ENCODE assay signal across 9 cellular contexts in the genomic region with DNA sequence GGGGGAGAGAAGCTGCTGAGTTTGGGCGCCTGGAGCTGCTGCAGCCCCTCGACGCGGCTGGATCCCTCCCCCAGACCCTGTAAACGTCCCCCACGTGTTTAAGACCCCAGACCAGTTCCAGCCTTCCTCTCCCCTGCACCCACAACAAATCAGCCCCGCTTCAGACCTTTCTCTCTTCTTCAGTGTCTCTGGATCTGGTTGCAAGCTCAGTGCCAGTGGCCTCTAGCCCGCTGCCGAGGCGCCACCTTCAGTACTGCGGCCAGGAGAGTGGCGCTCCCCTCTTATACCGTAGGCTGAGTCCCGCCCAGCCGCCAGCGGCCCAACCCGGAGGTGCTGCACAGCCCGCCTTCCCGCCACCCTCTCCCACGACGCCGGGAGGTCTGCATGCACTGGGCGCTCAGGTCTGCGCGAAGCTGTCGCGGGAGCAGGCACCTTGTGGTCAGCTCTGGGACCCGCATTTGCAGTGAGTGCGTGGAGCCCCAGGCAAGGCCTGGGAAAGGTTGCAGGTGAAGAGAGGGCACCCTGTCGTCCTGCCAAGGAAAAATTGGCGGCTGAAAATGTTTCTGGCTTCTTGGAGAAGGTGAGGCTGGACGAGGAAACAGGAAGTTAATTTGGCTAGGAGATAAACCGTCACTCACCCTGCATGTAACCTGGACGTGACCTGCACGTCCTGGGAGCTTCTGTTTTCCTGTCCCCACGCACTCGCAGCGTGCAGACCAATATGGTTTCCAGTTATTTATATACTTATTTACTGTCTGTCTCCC. TPM values are rescaled to one million over a fixed set of nuclear protein-coding genes. Genes with fewer than 3 reads are reported as not detected.
DNase-seq lines count a peak whose midpoint lies in the region; ATAC-seq, FAIRE-seq and TF ChIP-seq lines count a peak whose summit lies in the region.
"Had no signal": no experiment of that assay in that cellular context is flagged by ENCODE, and none has a peak within 500 bp of the region (broad histone marks: within the 10 kb centered on the region; RNA-seq: fewer than 3 reads in every experiment).

Gene C2CD4B, minus strand, starts transcription at position 257 of the 764 bp plus-strand sequence. CDS start 301 bp downstream, outside the sequence.

- no peaks in the 10 kb centered on the region for H3K4me1 ChIP-seq in HepG2 (ENCODE audit: insufficient read depth, low read length)

- H3K9ac ChIP-seq in HepG2 (ENCODE audit: insufficient read depth, low read depth, low read length): no peak within 1 kb of the TSS

- no peaks in the 10 kb centered on the region for H3K79me2 ChIP-seq in HepG2 (ENCODE audit: insufficient read depth, low read length)

- no peaks in the 10 kb centered on the region for H3K36me3 ChIP-seq in HepG2 (replicated peaks in 1 of 2; ENCODE audit: control insufficient read depth in 1 of 2, insufficient read depth in 2 of 2, low read length in 2 of 2)

- TF ChIP-seq CTCF in HepG2 (CRISPR knock-in tag; IDR thresholded peaks at IDR 0.05): 0 out of 2 replicates have a peak, but pooled peaks have one; percentile 12

- H3K27ac ChIP-seq in HepG2 (ENCODE audit: extremely low read length, insufficient read depth, low read length): no peak within 1 kb of the TSS

- peak within 1 kb of the TSS; percentile 62 for H3K4me3 Mint-ChIP-seq in central memory CD8-positive, alpha-beta T cell
- H3K4me3 Mint-ChIP-seq in stimulated activated effector memory CD8-positive, alpha-beta T cell treated with anti-CD3 and anti-CD28 coated beads, Interleukin-12 subunit alpha, Interleukin-12 subunit beta, amount 100 ng/mL, for 72 hours: peak within 1 kb of the TSS; percentile 76

- intact Hi-C loops in HepG2 (cut with micrococcal nuclease; ENCODE audit: unreplicated experiment): no loop called here

- no TSS peak for BruUV-seq in HepG2 (replicated peaks; lab: Mats Ljungman, UMichigan)

- no peak for FAIRE-seq in HepG2 (lab: Jason Lieb, UNC)

- peaks cover 2% of the 10 kb centered on the region for H3K36me3 Mint-ChIP-seq in central memory CD8-positive, alpha-beta T cell (ENCODE audit: insufficient read depth)
- H3K36me3 Mint-ChIP-seq in stimulated activated effector memory CD8-positive, alpha-beta T cell treated with anti-CD3 and anti-CD28 coated beads, Interleukin-12 subunit alpha, Interleukin-12 subunit beta, amount 100 ng/mL, for 72 hours: no peaks in the 10 kb centered on the region

- DNase-seq in Caki2 (ENCODE audit: low read depth) (peak; percentile 5), NCI-H748 treated with DMSO at 0.1 percent for 48 hours (lab: John Stamatoyannopoulos, UW) (peak; percentile 43), HepG2 (ENCODE audit: low spot score) (no peak), HCEC 1CT (no peak), activated gamma-delta T cell (lab: John Stamatoyannopoulos, UW) (no peak)
- DNase-seq in central memory CD8-positive, alpha-beta T cell (ENCODE audit: low spot score in 2 of 2): no peak
- DNase-seq in stimulated activated effector memory CD8-positive, alpha-beta T cell treated with anti-CD3 and anti-CD28 coated beads, Interleukin-12 subunit alpha, Interleukin-12 subunit beta, amount 100 ng/mL, for 72 hours (ENCODE audit: low spot score in 2 of 2): peak; percentile 21 to 51

- peak within 1 kb of the TSS in 1 of 3 experiments; percentile 28; a peak in 1 of 6 replicates for H3K4me3 ChIP-seq in HepG2 (replicated peaks in 1 of 3; ENCODE audit: insufficient read depth in 1 of 3, low read depth in 2 of 3, low read length in 3 of 3)

- peak within 1 kb of the TSS; percentile 23; the same call in 1 of the 2 replicates for H3K4me2 ChIP-seq in HepG2 (ENCODE audit: low read depth, low read length)

- H3K4me1 Mint-ChIP-seq in central memory CD8-positive, alpha-beta T cell: no peaks in the 10 kb centered on the region
- peaks cover 17% of the 10 kb centered on the region for H3K4me1 Mint-ChIP-seq in stimulated activated effector memory CD8-positive, alpha-beta T cell treated with anti-CD3 and anti-CD28 coated beads, Interleukin-12 subunit alpha, Interleukin-12 subunit beta, amount 100 ng/mL, for 72 hours

- in situ Hi-C loops in Caki2 (cut with HindIII; ENCODE audit: low pct_unique_long_range_greater_than_20kb, low sequenced_read_pairs) (no loop called here), HepG2 (cut with HindIII; ENCODE audit: extremely low pct_ligation_motif_present, low pct_unique_long_range_greater_than_20kb) (no loop called here)

- no peaks in the 10 kb centered on the region for H3K9me3 ChIP-seq in HepG2 (ENCODE audit: low read length)

- H4K20me1 ChIP-seq in HepG2 (ENCODE audit: insufficient read depth, low read length): no peaks in the 10 kb centered on the region

- WGBS in HepG2 (ENCODE audit: low lambda C conversion rate): 29% methylated on average over 18 of the region's 38 CpGs

- no peak within 1 kb of the TSS for H3K27ac Mint-ChIP-seq in central memory CD8-positive, alpha-beta T cell (ENCODE audit: low read depth)
- peak within 1 kb of the TSS; percentile 65 for H3K27ac Mint-ChIP-seq in stimulated activated effector memory CD8-positive, alpha-beta T cell treated with anti-CD3 and anti-CD28 coated beads, Interleukin-12 subunit alpha, Interleukin-12 subunit beta, amount 100 ng/mL, for 72 hours

- TF ChIP-seq RAD21 in HepG2 (CRISPR knock-in tag; IDR thresholded peaks at IDR 0.05): no peak

- ATAC-seq in central memory CD8-positive, alpha-beta T cell (replicated peaks; ENCODE audit: extremely low read depth, poor library complexity, severe bottlenecking): no peak
- ATAC-seq in HepG2 (peak; percentile 84), HG03175 (IDR thresholded peaks at IDR 0.05; ENCODE audit: unreplicated experiment) (no peak)
- peak; percentile 88 for ATAC-seq in stimulated activated effector memory CD8-positive, alpha-beta T cell treated with anti-CD3 and anti-CD28 coated beads, Interleukin-12 subunit alpha, Interleukin-12 subunit beta, amount 100 ng/mL, for 72 hours

- H2AFZ ChIP-seq in HepG2 (ENCODE audit: low read length): no peak within 1 kb of the TSS

- H3K27me3 Mint-ChIP-seq in central memory CD8-positive, alpha-beta T cell: peaks cover 86% of the 10 kb centered on the region

- H3K9me3 Mint-ChIP-seq in central memory CD8-positive, alpha-beta T cell: no peaks in the 10 kb centered on the region
- no peaks in the 10 kb centered on the region for H3K9me3 Mint-ChIP-seq in stimulated activated effector memory CD8-positive, alpha-beta T cell treated with anti-CD3 and anti-CD28 coated beads, Interleukin-12 subunit alpha, Interleukin-12 subunit beta, amount 100 ng/mL, for 72 hours

- no peak for TF ChIP-seq EP300 in HepG2 (IDR thresholded peaks at IDR 0.05; ENCODE audit: low read depth in 2 of 2, low read length in 2 of 2)
- TF ChIP-seq EP300 in HepG2 (CRISPR knock-in tag; IDR thresholded peaks at IDR 0.05; ENCODE audit: borderline replicate concordance): no peak

- TF ChIP-seq POLR2A in HepG2 (IDR thresholded peaks at IDR 0.05; ENCODE audit: insufficient read depth in 1 of 2, low read depth in 2 of 2, low read length in 2 of 2): no peak

- CTCF ChIA-PET in HepG2 (lab: Yijun Ruan, JAX; ENCODE audit: low intra/inter-chr PET ratio, low total read pairs): no interaction called here

- H3K27me3 ChIP-seq in HepG2 (ENCODE audit: control insufficient read depth in 1 of 2, insufficient read depth in 2 of 2, low read length in 2 of 2): peaks cover 1 to 27% of the 10 kb centered on the region in 2 experiments; a peak in 3 of 5 replicates

- POLR2A ChIA-PET in HepG2 (lab: Yijun Ruan, JAX): no interaction called here

TF ChIP-seq in HepG2, 621 proteins besides CTCF, POLR2A, EP300 and RAD21 (continues in another document):
- peak; percentile 20; the same call in 1 of the 2 replicates for TF ChIP-seq MAX (IDR thresholded peaks at IDR 0.05)

RNA-seq across cellular contexts. Expression of gene C2CD4B, which starts in this region (rescaled TPM):
- not detected in 2 replicates for total RNA-seq in Caki2 (2014; rRNA removed; shearing (Covaris generic); ENCODE audit: low replicate concordance)
- total RNA-seq in HepG2 (2016; rRNA removed; fragmentation: Illumina TruSeq; extraction: Trizol): not detected in 2 replicates
- total RNA-seq in HepG2 (2016; cell fraction: cytosol; rRNA removed; fragmentation: Illumina TruSeq; extraction: Trizol; ENCODE audit: low read depth): not detected in 2 replicates
- not detected in 2 replicates for total RNA-seq in HepG2 (2016; cell fraction: insoluble cytoplasmic fraction; rRNA removed; fragmentation: Illumina TruSeq; extraction: Trizol)
- not detected in 2 replicates for total RNA-seq in HepG2 (2016; cell fraction: membrane; rRNA removed; fragmentation: Illumina TruSeq; extraction: Trizol)
- total RNA-seq in HepG2 (2016; cell fraction: nucleus; rRNA removed; fragmentation: Illumina TruSeq; extraction: Trizol): not detected in 2 replicates
- not detected in 2 replicates for polyA plus RNA-seq in HepG2 (2011; rRNA removed)
- polyA plus RNA-seq in HepG2 (2011; cell fraction: cytosol; rRNA removed): not detected in 2 replicates
- polyA plus RNA-seq in HepG2 (2011; cell fraction: nucleus; rRNA removed): not detected in 2 replicates
- polyA plus RNA-seq in HepG2 (2012): not detected in 2 replicates
- polyA plus RNA-seq in HepG2 (2016; cell fraction: cytosol; fragmentation: Illumina TruSeq; extraction: Trizol; ENCODE audit: low read depth): not detected in 2 replicates
- polyA plus RNA-seq in HepG2 (2016; cell fraction: insoluble cytoplasmic fraction; fragmentation: Illumina TruSeq; extraction: Trizol; ENCODE audit: low read depth): not detected in 2 replicates
- not detected in 2 replicates for polyA plus RNA-seq in HepG2 (2016; cell fraction: membrane; fragmentation: Illumina TruSeq; extraction: Trizol; ENCODE audit: low read depth)
- not detected in 2 replicates for polyA plus RNA-seq in HepG2 (2016; cell fraction: nucleus; fragmentation: Illumina TruSeq; extraction: Trizol; ENCODE audit: insufficient read depth, low read depth)
- polyA minus RNA-seq in HepG2 (2011; rRNA and poly(A)+ RNA removed; ENCODE audit: low replicate concordance): not detected in 2 replicates
- polyA minus RNA-seq in HepG2 (2011; cell fraction: cytosol; rRNA and poly(A)+ RNA removed): not detected in 2 replicates
- polyA minus RNA-seq in HepG2 (2011; cell fraction: nucleus; rRNA and poly(A)+ RNA removed): not detected in 2 replicates
- total RNA-seq: fibroblast of villous mesenchyme had no signal

Comparison
In these comparisons a context has a peak if more than half of its experiments do, and no peak if none do; other contexts are left out.
1. Peak in DNase-seq in Caki2; RNA of the gene not detected or under 1 TPM.
2. Peak in ATAC-seq and H3K4me2 ChIP-seq in HepG2; RNA of the gene not detected or under 1 TPM.
3. DNase-seq: peak in NCI-H748 treated with DMSO at 0.1 percent for 48 hours (single experiment) and stimulated activated effector memory CD8-positive, alpha-beta T cell treated with anti-CD3 and anti-CD28 coated beads, Interleukin-12 subunit alpha, Interleukin-12 subunit beta, amount 100 ng/mL, for 72 hours (2 of 2); none in central memory CD8-positive, alpha-beta T cell (0 of 2), HepG2 (single experiment), HCEC 1CT (single experiment) and activated gamma-delta T cell (single experiment).